Comparison of ENCODE assay signal across 17 cellular contexts in the genomic region with DNA sequence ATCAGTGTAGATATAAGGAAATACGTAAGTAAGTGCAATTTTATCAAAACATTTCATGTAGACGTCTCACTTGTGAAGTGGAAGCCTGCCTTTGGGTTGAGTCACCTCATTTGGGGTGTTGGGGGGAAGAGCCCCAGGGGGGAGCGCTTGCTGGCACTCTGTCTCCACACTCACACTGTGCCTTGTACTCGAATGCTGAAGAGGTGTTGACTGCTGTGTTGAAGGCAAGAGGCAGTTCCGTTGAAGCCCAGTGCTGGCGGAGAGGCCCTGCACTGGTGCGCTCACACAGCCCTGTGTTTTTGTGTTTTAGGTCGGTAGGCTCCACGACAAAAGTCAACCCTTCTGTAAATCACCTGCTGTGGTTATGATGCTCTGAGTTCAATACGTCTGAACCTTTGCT.
DNase-seq lines count a peak whose midpoint lies in the region; ATAC-seq and TF ChIP-seq lines count a peak whose summit lies in the region.
"Had no signal": no experiment of that assay in that cellular context is flagged by ENCODE, and none has a peak within 500 bp of the region (broad histone marks: within the 10 kb centered on the region; RNA-seq: fewer than 3 reads in every experiment).

No MANE protein-coding gene starts in this region.

- no peak for TF ChIP-seq EP300 in sigmoid colon (IDR thresholded peaks at IDR 0.05)

- TF ChIP-seq CTCF in glutamatergic neuron (IDR thresholded peaks at IDR 0.05; ENCODE audit: partially characterized antibody, unreplicated experiment) (no peak), sigmoid colon (IDR thresholded peaks at IDR 0.05) (no peak), mammary epithelial cell (conservative IDR thresholded peaks at IDR 0.05 in 1 of 2, IDR thresholded peaks at IDR 0.05 in 1 of 2; ENCODE audit: extremely low read depth in 1 of 2, insufficient read depth in 1 of 2, low read depth in 1 of 2, low read length in 2 of 2) (no peak), smooth muscle cell (IDR thresholded peaks at IDR 0.05; ENCODE audit: borderline replicate concordance, insufficient read depth, poor library complexity, severe bottlenecking) (no peak)

- no peaks in the 10 kb centered on the region for H3K79me2 ChIP-seq in mammary epithelial cell (ENCODE audit: insufficient read depth, low read length)
- no peaks in the 10 kb centered on the region for H3K79me2 ChIP-seq in smooth muscle cell (ENCODE audit: low read depth)

- 88 to 90% methylated on average over 10 of the region's 10 CpGs for WGBS in sigmoid colon, 2 donors
- 93% methylated on average over 8 of the region's 10 CpGs for WGBS in mammary epithelial cell (ENCODE audit: low coverage, missing lambda C conversion rate)
- WGBS in smooth muscle cell (ENCODE audit: low lambda C conversion rate) = 92% methylated on average over 10 of the region's 10 CpGs

- no peak overlapping the region for H3K9ac ChIP-seq in mammary epithelial cell (ENCODE audit: insufficient read depth, low read length)
- H3K9ac ChIP-seq in smooth muscle cell (ENCODE audit: low read depth) = no peak overlapping the region
- H3K9ac ChIP-seq: BLaER1 treated with 17β-estradiol and CSF1 and Interleukin-3, amounts not matched to agents 10 nM and 100 nM had no signal

- H3K4me1 ChIP-seq in sigmoid colon = peaks cover 0 to 29% (median 13%) of the 10 kb centered on the region in 4 donors
- peaks cover 12% of the 10 kb centered on the region for H3K4me1 ChIP-seq in mammary epithelial cell (ENCODE audit: insufficient read depth, low read length)
- H3K4me1 ChIP-seq in smooth muscle cell (ENCODE audit: low read depth) = no peaks in the 10 kb centered on the region

- no peak for TF ChIP-seq POLR2A in sigmoid colon (IDR thresholded peaks at IDR 0.05)

- no peaks in the 10 kb centered on the region for H3K36me3 ChIP-seq in sigmoid colon
- H3K36me3 ChIP-seq in mammary epithelial cell (ENCODE audit: insufficient read depth, low read length) = no peaks in the 10 kb centered on the region
- H3K36me3 ChIP-seq in smooth muscle cell (ENCODE audit: low read depth) = no peaks in the 10 kb centered on the region

- H2AFZ ChIP-seq in mammary epithelial cell (ENCODE audit: low read depth, low read length) (no peak overlapping the region), smooth muscle cell (ENCODE audit: low read depth) (no peak overlapping the region)

- CTCF ChIA-PET in mammary epithelial cell (lab: Charles Lee; ENCODE audit: low non-redundant PET) = no interaction called here

- no peak overlapping the region for H3K4me2 ChIP-seq in mammary epithelial cell (ENCODE audit: insufficient read depth, low read depth, low read length)
- no peak overlapping the region for H3K4me2 ChIP-seq in smooth muscle cell
- H3K4me2 ChIP-seq: BLaER1 treated with 17β-estradiol and CSF1 and Interleukin-3, amounts not matched to agents 10 nM and 100 nM had no signal

- no peaks in the 10 kb centered on the region for H3K9me3 Mint-ChIP-seq in activated T-cell treated with anti-CD3 and anti-CD28 coated beads, Interleukin-2, amount 50 U/mL, for 24 hours
- H3K9me3 Mint-ChIP-seq in activated T-cell treated with anti-CD3 and anti-CD28 coated beads, Interleukin-2, amount 50 U/mL, for 72 hours = no peaks in the 10 kb centered on the region
- peaks cover 6% of the 10 kb centered on the region for H3K9me3 Mint-ChIP-seq in glutamatergic neuron (ENCODE audit: unreplicated experiment)
- H3K9me3 Mint-ChIP-seq: CD4-positive, CD25-positive, alpha-beta regulatory T cell had no signal

- peaks cover 14% of the 10 kb centered on the region for H3K4me1 Mint-ChIP-seq in activated T-cell treated with anti-CD3 and anti-CD28 coated beads, Interleukin-2, amount 50 U/mL, for 24 hours (ENCODE audit: low read depth)
- H3K4me1 Mint-ChIP-seq in activated T-cell treated with anti-CD3 and anti-CD28 coated beads, Interleukin-2, amount 50 U/mL, for 72 hours (ENCODE audit: low read depth) = peaks cover 13% of the 10 kb centered on the region
- peaks cover 26% of the 10 kb centered on the region for H3K4me1 Mint-ChIP-seq in glutamatergic neuron (ENCODE audit: low read depth, unreplicated experiment)

- no peak for ATAC-seq in activated T-cell treated with anti-CD3 and anti-CD28 coated beads, Interleukin-2, amount 50 U/mL, for 72 hours (replicated peaks in 1 of 2)
- ATAC-seq: K562 had no signal

- no peaks in the 10 kb centered on the region for H3F3A ChIP-seq in smooth muscle cell (ENCODE audit: low read depth)

- H3K9me3 ChIP-seq in sigmoid colon (no peaks in the 10 kb centered on the region), mammary epithelial cell (replicated peaks; ENCODE audit: insufficient read depth, low read length) (no peaks in the 10 kb centered on the region), smooth muscle cell (replicated peaks; ENCODE audit: low read depth) (no peaks in the 10 kb centered on the region)

- H4K20me1 ChIP-seq in mammary epithelial cell (ENCODE audit: insufficient read depth, low read length) = no peaks in the 10 kb centered on the region
- no peaks in the 10 kb centered on the region for H4K20me1 ChIP-seq in smooth muscle cell (ENCODE audit: low read depth)

- dilution Hi-C loops in mammary epithelial cell (cut with HindIII; ENCODE audit: low sequenced_read_pairs) = no loop called here

- peak; percentile 15 for DNase-seq in activated T-cell treated with anti-CD3 and anti-CD28 coated beads, Interleukin-2, amount 50 U/mL, for 24 hours
- DNase-seq in activated T-cell treated with anti-CD3 and anti-CD28 coated beads, Interleukin-2, amount 50 U/mL, for 72 hours = no peak
- DNase-seq in glutamatergic neuron = peak; percentile 4
- peak; percentile 40 for DNase-seq in sigmoid colon
- DNase-seq in mammary epithelial cell = no peak
- DNase-seq in smooth muscle cell (lab: John Stamatoyannopoulos, UW; ENCODE audit: unreplicated experiment) = no peak
- no peak for DNase-seq in COLO668 (lab: John Stamatoyannopoulos, UW; ENCODE audit: unreplicated experiment)
- DNase-seq: ACHN; CD4-positive, CD25-positive, alpha-beta regulatory T cell; COR-L47; DMS153; DMS79 treated with DMSO at 0.1 percent for 48 hours; EL; HCEC 1CT had no signal

- H3K27ac ChIP-seq in sigmoid colon (no peak overlapping the region), mammary epithelial cell (ENCODE audit: insufficient read depth, low read depth, low read length) (no peak overlapping the region), smooth muscle cell (ENCODE audit: low read depth) (no peak overlapping the region)
- H3K27ac ChIP-seq: BLaER1 treated with 17β-estradiol and CSF1 and Interleukin-3, amounts not matched to agents 10 nM and 100 nM; HL-60 had no signal

- peaks cover 9% of the 10 kb centered on the region for H3K27me3 Mint-ChIP-seq in activated T-cell treated with anti-CD3 and anti-CD28 coated beads, Interleukin-2, amount 50 U/mL, for 24 hours
- no peaks in the 10 kb centered on the region for H3K27me3 Mint-ChIP-seq in activated T-cell treated with anti-CD3 and anti-CD28 coated beads, Interleukin-2, amount 50 U/mL, for 72 hours (ENCODE audit: low read depth)
- peaks cover 6% of the 10 kb centered on the region for H3K27me3 Mint-ChIP-seq in glutamatergic neuron (ENCODE audit: unreplicated experiment)

- H3K27ac Mint-ChIP-seq in activated T-cell treated with anti-CD3 and anti-CD28 coated beads, Interleukin-2, amount 50 U/mL, for 24 hours = no peak overlapping the region
- H3K27ac Mint-ChIP-seq in activated T-cell treated with anti-CD3 and anti-CD28 coated beads, Interleukin-2, amount 50 U/mL, for 72 hours = no peak overlapping the region
- no peak overlapping the region for H3K27ac Mint-ChIP-seq in glutamatergic neuron (ENCODE audit: unreplicated experiment)

- BruUV-seq in mammary epithelial cell (replicated peaks; lab: Mats Ljungman, UMichigan) = no TSS peak

- no peak overlapping the region for H3K4me3 Mint-ChIP-seq in activated T-cell treated with anti-CD3 and anti-CD28 coated beads, Interleukin-2, amount 50 U/mL, for 24 hours
- H3K4me3 Mint-ChIP-seq in activated T-cell treated with anti-CD3 and anti-CD28 coated beads, Interleukin-2, amount 50 U/mL, for 72 hours = no peak overlapping the region
- H3K4me3 Mint-ChIP-seq in glutamatergic neuron (ENCODE audit: unreplicated experiment) = no peak overlapping the region
- H3K4me3 Mint-ChIP-seq: CD4-positive, CD25-positive, alpha-beta regulatory T cell had no signal

- H3K27me3 ChIP-seq in sigmoid colon = no peaks in the 10 kb centered on the region
- H3K27me3 ChIP-seq in mammary epithelial cell (ENCODE audit: insufficient read depth, low read length) = no peaks in the 10 kb centered on the region
- no peaks in the 10 kb centered on the region for H3K27me3 ChIP-seq in smooth muscle cell (ENCODE audit: low read depth)
- H3K27me3 ChIP-seq: BLaER1 treated with 17β-estradiol and CSF1 and Interleukin-3, amounts not matched to agents 10 nM and 100 nM had no signal

- no peaks in the 10 kb centered on the region for H3K36me3 Mint-ChIP-seq in activated T-cell treated with anti-CD3 and anti-CD28 coated beads, Interleukin-2, amount 50 U/mL, for 24 hours (ENCODE audit: low read depth)
- peaks cover 0 to 2% of the 10 kb centered on the region in 2 donors for H3K36me3 Mint-ChIP-seq in activated T-cell treated with anti-CD3 and anti-CD28 coated beads, Interleukin-2, amount 50 U/mL, for 72 hours (ENCODE audit: insufficient read depth in 2 of 2)
- peaks cover 12% of the 10 kb centered on the region for H3K36me3 Mint-ChIP-seq in glutamatergic neuron (ENCODE audit: unreplicated experiment)

- in situ Hi-C loops in mammary epithelial cell (cut with MboI; ENCODE audit: low sequenced_read_pairs in 2 of 2) = no loop called here

- intact Hi-C loops in sigmoid colon (cut with DNase I) = no loop called here
- intact Hi-C loops in mammary epithelial cell (cut with micrococcal nuclease) = no loop called here

- no peak overlapping the region for H3K4me3 ChIP-seq in sigmoid colon
- no peak overlapping the region for H3K4me3 ChIP-seq in mammary epithelial cell (replicated peaks in 1 of 3; ENCODE audit: insufficient read depth in 1 of 3, low read depth in 2 of 3, low read length in 3 of 3)
- H3K4me3 ChIP-seq in smooth muscle cell = no peak overlapping the region
- H3K4me3 ChIP-seq: BLaER1 treated with 17β-estradiol and CSF1 and Interleukin-3, amounts not matched to agents 10 nM and 100 nM; K562 had no signal

Comparison
In these comparisons a context has a peak if more than half of its experiments do, and no peak if none do; other contexts are left out.
1. DNase-seq: peak in activated T-cell treated with anti-CD3 and anti-CD28 coated beads, Interleukin-2, amount 50 U/mL, for 24 hours (single experiment), glutamatergic neuron (single experiment) and sigmoid colon (single experiment); none in activated T-cell treated with anti-CD3 and anti-CD28 coated beads, Interleukin-2, amount 50 U/mL, for 72 hours (0 of 2), mammary epithelial cell (single experiment), smooth muscle cell (single experiment) and COLO668 (single experiment).